9 cellular contexts compared by ENCODE assay signal in the genomic region with DNA sequence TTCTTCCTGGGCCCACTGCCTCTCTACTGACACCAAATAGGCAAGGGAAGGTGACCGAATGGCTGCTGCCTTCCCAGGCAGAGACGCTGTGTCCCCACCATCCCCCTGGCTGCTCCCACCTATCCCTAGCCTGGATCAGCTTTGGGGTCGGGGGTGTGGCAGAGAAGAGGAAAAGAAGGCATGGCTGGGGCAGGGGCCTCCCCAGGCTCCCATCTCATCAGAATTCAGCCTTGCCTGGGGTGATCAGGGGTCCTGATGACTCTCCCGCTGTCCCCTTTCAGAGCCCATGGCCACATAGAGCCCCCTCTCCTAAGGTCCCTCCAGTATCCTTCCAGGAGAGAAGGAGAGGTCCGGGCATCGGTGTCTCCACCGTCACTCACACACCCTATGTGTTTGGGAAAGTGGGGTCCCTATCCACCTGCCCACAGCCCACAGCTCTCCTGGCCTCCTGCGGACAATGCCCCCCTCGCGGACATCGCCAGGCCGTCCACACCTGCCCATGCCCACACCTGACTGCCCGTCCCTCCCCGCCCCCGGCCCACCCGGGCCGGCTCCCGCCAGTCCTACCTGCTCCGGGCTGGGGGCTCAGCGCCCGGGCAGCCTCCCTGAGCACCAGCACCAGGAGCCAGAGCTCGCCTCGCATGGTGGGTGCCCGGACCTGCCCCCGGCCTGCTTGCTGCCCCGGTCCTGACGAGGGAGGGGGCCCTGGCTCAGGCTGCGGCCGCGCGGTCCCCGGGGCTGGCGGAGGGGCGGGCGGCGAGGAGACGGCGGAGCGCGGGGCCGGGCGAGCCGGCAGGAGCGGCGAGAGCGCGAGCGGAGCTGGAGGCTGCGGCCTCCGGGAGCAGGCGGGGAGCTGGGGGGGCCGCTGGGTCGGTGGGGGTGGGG. TPM values are rescaled to one million over a fixed set of nuclear protein-coding genes. Genes with fewer than 3 reads are reported as not detected.
DNase-seq lines count a peak whose midpoint lies in the region; ATAC-seq, FAIRE-seq and TF ChIP-seq lines count a peak whose summit lies in the region.
"Had no signal": no experiment of that assay in that cellular context is flagged by ENCODE, and none has a peak within 500 bp of the region (broad histone marks: within the 10 kb centered on the region; RNA-seq: fewer than 3 reads in every experiment).

A gene (minus strand): TSS at position 843 of the 885 bp plus-strand sequence. CDS start 200 bp downstream, at position 643.

- H2AFZ ChIP-seq in keratinocyte (ENCODE audit: control insufficient read depth, low read length), result no peak within 1 kb of the TSS

- H3K79me2 ChIP-seq in keratinocyte (ENCODE audit: control insufficient read depth, insufficient read depth, low read length), result no peaks in the 10 kb centered on the region

- no peak for TF ChIP-seq CTCF in keratinocyte (optimal IDR thresholded peaks at IDR 0.05 in 1 of 3, IDR thresholded peaks at IDR 0.05 in 1 of 3, conservative IDR thresholded peaks at IDR 0.05 in 1 of 3; ENCODE audit: extremely low read depth in 1 of 3, insufficient read depth in 2 of 3, low read length in 3 of 3)

- ATAC-seq in GM19023 (IDR thresholded peaks at IDR 0.05; ENCODE audit: unreplicated experiment) (no peak), GM18502 (IDR thresholded peaks at IDR 0.05; ENCODE audit: poor library complexity, unreplicated experiment) (no peak)

- peak within 1 kb of the TSS; percentile 55 to 83 (median 81) for H3K4me3 ChIP-seq in keratinocyte (ENCODE audit: control insufficient read depth in 2 of 3, extremely low read depth in 1 of 3, insufficient read depth in 2 of 3, low read depth in 1 of 3, low read length in 3 of 3)
- peak within 1 kb of the TSS; percentile 91 to 99 for H3K4me3 ChIP-seq in stomach smooth muscle (ENCODE audit: low read length in 2 of 2)

- H3K4me1 ChIP-seq in keratinocyte (ENCODE audit: control insufficient read depth, extremely low read depth, insufficient read depth, low read length) (peaks cover 18% of the 10 kb centered on the region), stomach smooth muscle (ENCODE audit: control insufficient read depth, insufficient read depth, low read length) (peaks cover 29% of the 10 kb centered on the region)

- DNase-seq in NCI-H1105 treated with DMSO at 0.1 percent for 48 hours (lab: John Stamatoyannopoulos, UW) (peak; percentile 3), NCI-H1105 (lab: John Stamatoyannopoulos, UW) (no peak), keratinocyte (ENCODE audit: low read depth, low spot score) (no peak), COR-L47 (lab: John Stamatoyannopoulos, UW) (no peak)

- peaks cover 26% of the 10 kb centered on the region for H3K27me3 ChIP-seq in keratinocyte (ENCODE audit: control insufficient read depth, extremely low read depth, insufficient read depth, low read length)
- peaks cover 11 to 17% of the 10 kb centered on the region in 2 donors for H3K27me3 ChIP-seq in stomach smooth muscle (ENCODE audit: control insufficient read depth in 1 of 2, insufficient read depth in 2 of 2, low read length in 2 of 2)

- dilution Hi-C loops in keratinocyte (cut with MboI; ENCODE audit: extremely low pct_ligation_motif_present, low sequenced_read_pairs), result no loop called here

- no peaks in the 10 kb centered on the region for H3K9me1 ChIP-seq in keratinocyte (ENCODE audit: control insufficient read depth, extremely low read depth, insufficient read depth, low read length)

- H3K27ac ChIP-seq in angular gyrus (ENCODE audit: low read depth, low read length), result peak within 1 kb of the TSS; percentile 75
- H3K27ac ChIP-seq in keratinocyte (ENCODE audit: control insufficient read depth, insufficient read depth, low read length), result no peak within 1 kb of the TSS
- H3K27ac ChIP-seq in stomach smooth muscle (ENCODE audit: low read length), result peak within 1 kb of the TSS; percentile 79

- no peaks in the 10 kb centered on the region for H3K9me3 ChIP-seq in keratinocyte (ENCODE audit: control insufficient read depth, low read depth, low read length)
- H3K9me3 ChIP-seq in stomach smooth muscle (ENCODE audit: control insufficient read depth in 2 of 2, low read length in 2 of 2), result no peaks in the 10 kb centered on the region

- H3K4me2 ChIP-seq in keratinocyte (ENCODE audit: control insufficient read depth, extremely low read depth, insufficient read depth, low read depth, low read length), result peak within 1 kb of the TSS; percentile 96

- H3K9ac ChIP-seq in keratinocyte (ENCODE audit: control insufficient read depth, extremely low read depth, insufficient read depth, low read length), result peak within 1 kb of the TSS; percentile 81
- peak within 1 kb of the TSS; percentile 21 to 89 for H3K9ac ChIP-seq in stomach smooth muscle (ENCODE audit: low read length in 2 of 2)

- FAIRE-seq in keratinocyte (lab: Jason Lieb, UNC), result no peak
- FAIRE-seq: TTC549 had no signal

- H4K20me1 ChIP-seq in keratinocyte (ENCODE audit: control insufficient read depth, extremely low read depth, insufficient read depth, low read length), result no peaks in the 10 kb centered on the region

- H3K36me3 ChIP-seq in keratinocyte (ENCODE audit: control insufficient read depth in 2 of 2, extremely low read depth in 1 of 2, insufficient read depth in 2 of 2, low read length in 2 of 2) (no peaks in the 10 kb centered on the region), stomach smooth muscle (ENCODE audit: control insufficient read depth in 2 of 2, insufficient read depth in 2 of 2, low read length in 2 of 2) (no peaks in the 10 kb centered on the region)

RNA-seq across cellular contexts. Expression of the gene that starts here (rescaled TPM):
- polyA plus RNA-seq in keratinocyte, result 0.06 to 0.35 TPM (median 0.33 TPM) in 3 replicates
- polyA plus RNA-seq in keratinocyte (2011; ENCODE audit: low read depth), result not detected
- 0.08 TPM in 1 of 2 replicates, not detected in the other for polyA plus RNA-seq in keratinocyte (2011; cell fraction: cytosol; rRNA removed)
- 0.65 and 0.93 TPM in 2 replicates for polyA plus RNA-seq in keratinocyte (2011; cell fraction: nucleus; rRNA removed)
- polyA plus RNA-seq in keratinocyte (2012; ENCODE audit: low replicate concordance), result not detected in 2 replicates
- 0.73 TPM in 1 of 3 replicates, not detected in the others for polyA minus RNA-seq in keratinocyte
- not detected for polyA minus RNA-seq in keratinocyte (2011; cell fraction: cytosol; rRNA and poly(A)+ RNA removed)
- 0.74 and 1.9 TPM in 2 replicates for polyA minus RNA-seq in keratinocyte (2011; cell fraction: nucleus; rRNA and poly(A)+ RNA removed)
